ENCODE assay signal across 26 cellular contexts in genomic region chr4:61772116-61772515, GRCh38.
DNase-seq lines count a peak whose midpoint lies in the region; FAIRE-seq and TF ChIP-seq lines count a peak whose summit lies in the region.
"Had no signal": no experiment of that assay in that cellular context is flagged by ENCODE, and none has a peak within 500 bp of the region (broad histone marks: within the 10 kb centered on the region; RNA-seq: fewer than 3 reads in every experiment).

No MANE protein-coding gene starts in this region.

- TF ChIP-seq POLR2A in GM12891 (IDR thresholded peaks at IDR 0.05; ENCODE audit: low read depth, low read length) = no peak
- no peak for TF ChIP-seq POLR2A in suprapubic skin (IDR thresholded peaks at IDR 0.05)

- no peak overlapping the region; the same call in 1 of the 2 replicates for H3K4me3 ChIP-seq in HUES6 (ENCODE audit: low read depth, low read length)
- no peak overlapping the region for H3K4me3 ChIP-seq in astrocyte of the spinal cord (ENCODE audit: low read depth, low read length)
- no peak overlapping the region for H3K4me3 ChIP-seq in suprapubic skin
- H3K4me3 ChIP-seq: heart right ventricle, ovary had no signal

- peaks cover 5% of the 10 kb centered on the region; the same call in 1 of the 2 replicates for H3K9me3 ChIP-seq in HUES6 (ENCODE audit: control insufficient read depth, insufficient read depth, low read depth, low read length)
- H3K9me3 ChIP-seq in suprapubic skin = no peaks in the 10 kb centered on the region
- H3K9me3 ChIP-seq: heart right ventricle, ovary had no signal

- H3K27me3 ChIP-seq in HUES6 (ENCODE audit: control insufficient read depth, insufficient read depth, low read length) (no peaks in the 10 kb centered on the region), suprapubic skin (no peaks in the 10 kb centered on the region)
- H3K27me3 ChIP-seq: heart right ventricle, ovary had no signal

- no peak for FAIRE-seq in GM12891 (lab: Jason Lieb, UNC)
- FAIRE-seq: colon had no signal

- H3K36me3 ChIP-seq in HUES6 (ENCODE audit: control insufficient read depth, insufficient read depth, low read length) (peaks cover 5% of the 10 kb centered on the region), suprapubic skin (no peaks in the 10 kb centered on the region)
- H3K36me3 ChIP-seq: heart right ventricle, ovary had no signal

- H3K4me1 ChIP-seq in HUES6 (ENCODE audit: control insufficient read depth, insufficient read depth, low read length) = peaks cover 52% of the 10 kb centered on the region
- H3K4me1 ChIP-seq in suprapubic skin = no peaks in the 10 kb centered on the region
- H3K4me1 ChIP-seq: heart right ventricle had no signal

- in situ Hi-C loops in ACHN (cut with HindIII; ENCODE audit: low pct_ligation_motif_present, low pct_unique_long_range_greater_than_20kb, low sequenced_read_pairs) = no loop called here
- in situ Hi-C loops in astrocyte of the spinal cord (cut with HindIII; ENCODE audit: low sequenced_read_pairs) = no loop called here

- DNase-seq in ACHN = peak; percentile 24
- peak; percentile 39 for DNase-seq in astrocyte of the spinal cord (ENCODE audit: low read depth, low spot score)
- peak; percentile 2 for DNase-seq in iris pigment epithelial cell (ENCODE audit: low read depth)
- DNase-seq in NCI-H82 (lab: John Stamatoyannopoulos, UW) = no peak
- no peak for DNase-seq in GM12891 (ENCODE audit: insufficient read length, low spot score)
- DNase-seq in suprapubic skin (ENCODE audit: low spot score in 2 of 2) = no peak
- no peak for DNase-seq in putamen (ENCODE audit: low spot score)
- DNase-seq: activated CD4-positive, alpha-beta T cell treated with anti-CD3 and anti-CD28 coated beads, Interleukin-2, amount 10 ng/mL, durations not matched to agents 24 days and 14 days; activated T-cell treated with anti-CD3 and anti-CD28 coated beads, Interleukin-2, amount 50 U/mL, for 48 hours; DMS53; effector CD8-positive, alpha-beta T cell; GF-D8; H7; heart right ventricle; NCI-H1436; NCI-H2081 treated with DMSO at 0.1 percent for 48 hours; NCI-H345; NCI-H774; nephron progenitor cell; ovary; right cardiac atrium; Right ventricle myocardium superior; T-helper 2 cell had no signal

- H3K9ac ChIP-seq in HUES6 (ENCODE audit: low read length) = no peak overlapping the region

- 64% methylated on average over 1 of the region's 1 CpG for WGBS in suprapubic skin

- H3K27ac ChIP-seq in HUES6 (ENCODE audit: low read depth, low read length) (peak overlapping the region; percentile 33), suprapubic skin (no peak overlapping the region)
- H3K27ac ChIP-seq: heart right ventricle, ovary, VCaP had no signal

- TF ChIP-seq EP300 in suprapubic skin (IDR thresholded peaks at IDR 0.05) = no peak

- no peak for TF ChIP-seq CTCF in astrocyte of the spinal cord (IDR thresholded peaks at IDR 0.05; ENCODE audit: low read depth, low read length)
- TF ChIP-seq CTCF in suprapubic skin (IDR thresholded peaks at IDR 0.05) = no peak

TF ChIP-seq in GM12891, 5 proteins besides CTCF, POLR2A, EP300 and RAD21:
- TF ChIP-seq POU2F2 (IDR thresholded peaks at IDR 0.05; ENCODE audit: low read depth, low read length) (no peak), SPI1 (IDR thresholded peaks at IDR 0.05; ENCODE audit: low read depth, low read length) (no peak), POLR2AphosphoS5 (IDR thresholded peaks at IDR 0.05; ENCODE audit: low read depth, low read length) (no peak), PAX5 (IDR thresholded peaks at IDR 0.05; ENCODE audit: insufficient read depth, low read length, severe bottlenecking) (no peak), TAF1 (IDR thresholded peaks at IDR 0.05; ENCODE audit: low read depth, low read length) (no peak)

Comparison
In these comparisons a context has a peak if more than half of its experiments do, and no peak if none do; other contexts are left out.
1. DNase-seq: peak in ACHN (single experiment), astrocyte of the spinal cord (single experiment) and iris pigment epithelial cell (single experiment); none in NCI-H82 (single experiment), GM12891 (single experiment), suprapubic skin (0 of 2) and putamen (single experiment).